33 cellular contexts compared by ENCODE assay signal in the genomic region with DNA sequence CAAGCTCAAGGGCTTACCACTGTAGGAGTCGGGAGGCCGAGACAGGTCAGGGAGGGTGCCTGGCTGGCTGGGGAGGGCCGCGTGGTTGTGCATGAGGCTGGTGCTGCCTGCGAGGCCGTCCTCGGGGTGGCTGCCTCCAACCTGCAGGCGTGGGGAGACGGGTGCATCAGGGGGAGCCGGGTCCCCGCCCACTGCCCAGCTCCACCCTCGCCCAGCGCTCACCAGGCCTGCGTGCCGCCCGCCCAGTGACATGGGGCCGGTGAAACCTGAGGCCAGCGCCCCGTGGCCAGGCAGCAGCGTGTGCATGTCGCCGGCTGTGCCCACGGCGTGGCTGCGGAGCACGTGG.
"Had no signal": no experiment of that assay in that cellular context is flagged by ENCODE, and none has a peak within 500 bp of the region (broad histone marks: within the 10 kb centered on the region; RNA-seq: fewer than 3 reads in every experiment).

No MANE protein-coding gene starts in this region.

- ATAC-seq: activated T-cell treated with anti-CD3 and anti-CD28 coated beads, Interleukin-2, amount 50 U/mL, for 4 hours; gastrocnemius medialis had no signal

- H3K27ac ChIP-seq: adrenal gland, body of pancreas, colonic mucosa, gastrocnemius medialis, ovary, thyroid gland, upper lobe of left lung, vagina had no signal

- H3K36me3 ChIP-seq: ovary had no signal

- DNase-seq: activated CD4-positive, alpha-beta T cell treated with anti-CD3 and anti-CD28 coated beads for 1 hour; activated CD4-positive, alpha-beta T cell treated with anti-CD3 and anti-CD28 coated beads, Interleukin-2, amount 50 U/mL, for 1 hour; activated CD8-positive, alpha-beta T cell treated with anti-CD3 and anti-CD28 coated beads for 36 hours; activated naive CD4-positive, alpha-beta T cell treated with Interleukin-2 at 50 U/mL for 16 hours; activated naive CD8-positive, alpha-beta T cell treated with anti-CD3 and anti-CD28 coated beads for 36 hours; activated T-cell treated with anti-CD3 and anti-CD28 coated beads, Interleukin-2, amount 50 U/mL, for 4 hours; adrenal gland; aorta; body of pancreas; cerebellar nuclear complex; colonic mucosa; effector CD8-positive, alpha-beta T cell; gastrocnemius medialis; glutamatergic neuron; hypothalamus; immature natural killer cell; left colon; naive B cell; nephron progenitor cell; ovary; stimulated activated CD4-positive, alpha-beta T cell treated with anti-CD3 and anti-CD28 coated beads, Interleukin-1b, Interleukin-23, amount 100 ng/mL, for 48 hours; stimulated activated CD4-positive, alpha-beta T cell treated with anti-CD3 and anti-CD28 coated beads, Interleukin-4, amount 100 ng/mL, for 4 hours; stimulated activated CD8-positive, alpha-beta memory T cell treated with anti-CD3 and anti-CD28 coated beads, Interleukin-4, amount 100 ng/mL, for 48 hours; stomach; T-helper 2 cell; thyroid gland had no signal

- H3K9me3 Mint-ChIP-seq: activated CD8-positive, alpha-beta T cell treated with anti-CD3 and anti-CD28 coated beads for 36 hours; activated naive CD8-positive, alpha-beta T cell treated with anti-CD3 and anti-CD28 coated beads for 36 hours; activated T-cell treated with anti-CD3 and anti-CD28 coated beads, Interleukin-2, amount 50 U/mL, for 4 hours; immature natural killer cell; mesothelial cell of epicardium; naive B cell; nephron progenitor cell; stimulated activated memory B cell treated with anti-CD40 and anti-IgM and Interleukin-4, amounts not matched to agents 10 μg/mL and 1 μg/mL and 100 μg/mL, for 72 hours had no signal

- H3K27me3 Mint-ChIP-seq: activated CD8-positive, alpha-beta T cell treated with anti-CD3 and anti-CD28 coated beads for 36 hours; activated naive CD8-positive, alpha-beta T cell treated with anti-CD3 and anti-CD28 coated beads for 36 hours; naive B cell; progenitor cell of endocrine pancreas; stimulated activated memory B cell treated with anti-CD40 and anti-IgM and Interleukin-4, amounts not matched to agents 10 μg/mL and 1 μg/mL and 100 μg/mL, for 72 hours had no signal

- H3K4me1 ChIP-seq: adrenal gland, body of pancreas, colonic mucosa, gastrocnemius medialis, thyroid gland, upper lobe of left lung, vagina had no signal

- H3K4me3 Mint-ChIP-seq: activated CD8-positive, alpha-beta T cell treated with anti-CD3 and anti-CD28 coated beads for 36 hours; activated naive CD8-positive, alpha-beta T cell treated with anti-CD3 and anti-CD28 coated beads for 36 hours; activated T-cell treated with anti-CD3 and anti-CD28 coated beads, Interleukin-2, amount 50 U/mL, for 4 hours; immature natural killer cell; mesothelial cell of epicardium; naive B cell; nephron progenitor cell; stimulated activated memory B cell treated with anti-CD40 and anti-IgM and Interleukin-4, amounts not matched to agents 10 μg/mL and 1 μg/mL and 100 μg/mL, for 72 hours had no signal

- H3K4me3 ChIP-seq: adrenal gland, body of pancreas, colonic mucosa, gastrocnemius medialis, ovary, smooth muscle cell, stomach, thyroid gland, upper lobe of left lung, vagina had no signal

- H3K4me2 ChIP-seq: smooth muscle cell had no signal

- H3K27ac Mint-ChIP-seq: activated CD8-positive, alpha-beta T cell treated with anti-CD3 and anti-CD28 coated beads for 36 hours; mesothelial cell of epicardium had no signal

- H3K9me3 ChIP-seq: adrenal gland, body of pancreas, colonic mucosa, gastrocnemius medialis, ovary, stomach, thyroid gland, upper lobe of left lung, vagina had no signal

- FAIRE-seq: kidney had no signal

- H3K27me3 ChIP-seq: adrenal gland, body of pancreas, colonic mucosa, gastrocnemius medialis, ovary, stomach, thyroid gland, upper lobe of left lung, vagina had no signal
